Comparison of ENCODE assay signal across 11 cellular contexts in the genomic region with DNA sequence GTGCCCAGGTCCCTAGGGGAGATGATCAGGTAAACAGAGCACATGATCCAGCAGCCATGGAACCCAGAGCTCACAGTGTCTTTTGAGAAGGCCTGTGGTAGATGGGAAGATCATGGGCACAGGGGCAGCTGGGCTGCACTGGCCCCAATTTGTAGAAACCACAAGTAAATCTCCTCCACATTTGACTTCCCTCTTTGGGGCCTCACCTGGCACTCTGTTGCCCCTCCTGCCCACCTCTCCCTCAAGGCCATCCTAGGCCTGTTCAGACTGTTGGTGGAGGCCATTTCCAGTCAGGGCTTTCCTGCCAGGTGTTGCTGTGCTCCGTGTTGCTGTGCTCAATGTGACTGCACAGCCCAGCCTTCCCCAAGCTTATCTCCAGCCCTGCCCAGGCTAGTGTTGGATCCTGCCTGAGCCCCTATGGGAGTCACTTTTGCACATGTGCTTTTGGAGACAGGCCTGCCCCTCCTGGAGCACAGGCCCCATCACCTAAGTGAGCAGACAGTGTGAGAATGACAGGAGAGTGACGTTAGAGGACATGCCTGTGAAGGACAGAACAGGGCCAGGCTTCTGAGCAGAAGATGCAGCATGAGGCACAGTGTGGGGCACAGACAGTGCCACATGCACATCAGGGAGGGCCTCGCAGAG. TPM values are rescaled to one million over a fixed set of nuclear protein-coding genes. Genes with fewer than 3 reads are reported as not detected.
DNase-seq lines count a peak whose midpoint lies in the region; ATAC-seq and TF ChIP-seq lines count a peak whose summit lies in the region.
"Had no signal": no experiment of that assay in that cellular context is flagged by ENCODE, and none has a peak within 500 bp of the region (broad histone marks: within the 10 kb centered on the region; RNA-seq: fewer than 3 reads in every experiment).

No MANE protein-coding gene starts in this region.

- H2BK12ac ChIP-seq in mesenchymal stem cell (ENCODE audit: low read length in 2 of 2) = peak overlapping the region; percentile 76 to 94

- TF ChIP-seq CTCF in ascending aorta (IDR thresholded peaks at IDR 0.05) (no peak), upper lobe of left lung (IDR thresholded peaks at IDR 0.05) (no peak)

- H3K9me3 ChIP-seq in ascending aorta (no peaks in the 10 kb centered on the region), mesenchymal stem cell (ENCODE audit: control insufficient read depth, low read length) (no peaks in the 10 kb centered on the region), upper lobe of left lung (no peaks in the 10 kb centered on the region)
- H3K9me3 ChIP-seq: SK-N-SH had no signal

- peak overlapping the region; percentile 67 for H4K91ac ChIP-seq in mesenchymal stem cell (ENCODE audit: low read length)

- no peak overlapping the region for H3K4me2 ChIP-seq in mesenchymal stem cell (ENCODE audit: low read length, poor library complexity, severe bottlenecking)

- H3K36me3 ChIP-seq in ascending aorta (no peaks in the 10 kb centered on the region), mesenchymal stem cell (ENCODE audit: control insufficient read depth in 1 of 2, insufficient read depth in 2 of 2, low read depth in 1 of 2, low read length in 2 of 2) (peaks cover 7 to 38% of the 10 kb centered on the region in 2 experiments), upper lobe of left lung (peaks cover 0 to 6% (median 2%) of the 10 kb centered on the region in 4 donors)

- peak overlapping the region; percentile 18 to 69 for H3K4ac ChIP-seq in mesenchymal stem cell (ENCODE audit: low read depth in 1 of 2, low read length in 2 of 2)

- no peak overlapping the region for H2BK5ac ChIP-seq in mesenchymal stem cell (ENCODE audit: low read depth, low read length, poor library complexity, severe bottlenecking)

- peak overlapping the region in 1 of 2 experiments; percentile 64 for H3K14ac ChIP-seq in mesenchymal stem cell (ENCODE audit: low read length in 2 of 2)

- H2BK120ac ChIP-seq in mesenchymal stem cell (ENCODE audit: low read depth, low read length) = peak overlapping the region; percentile 44

- peak overlapping the region; percentile 81 to 93 for H3K18ac ChIP-seq in mesenchymal stem cell (ENCODE audit: low read depth in 1 of 2, low read length in 2 of 2)

- H2AK5ac ChIP-seq in mesenchymal stem cell (ENCODE audit: low read length, severe bottlenecking) = no peak overlapping the region

- H3K9ac ChIP-seq in mesenchymal stem cell (ENCODE audit: low read length) = no peak overlapping the region
- H3K9ac ChIP-seq: SK-N-SH had no signal

- H3K23ac ChIP-seq in mesenchymal stem cell (ENCODE audit: low read length in 2 of 2) = no peak overlapping the region

- H2AFZ ChIP-seq in mesenchymal stem cell (ENCODE audit: low read depth, low read length) = no peak overlapping the region

- H3K4me1 Mint-ChIP-seq in activated naive CD8-positive, alpha-beta T cell (ENCODE audit: low read depth) = peaks cover 86% of the 10 kb centered on the region
- H3K4me1 Mint-ChIP-seq in activated naive CD8-positive, alpha-beta T cell treated with anti-CD3 and anti-CD28 coated beads for 36 hours = peaks cover 70% of the 10 kb centered on the region

- H3K27me3 ChIP-seq in ascending aorta (no peaks in the 10 kb centered on the region), mesenchymal stem cell (ENCODE audit: control insufficient read depth in 1 of 2, insufficient read depth in 1 of 2, low read length in 2 of 2) (no peaks in the 10 kb centered on the region), upper lobe of left lung (no peaks in the 10 kb centered on the region)

- no peaks in the 10 kb centered on the region for H3K9me3 Mint-ChIP-seq in activated naive CD8-positive, alpha-beta T cell (ENCODE audit: low read depth)
- H3K9me3 Mint-ChIP-seq in activated naive CD8-positive, alpha-beta T cell treated with anti-CD3 and anti-CD28 coated beads for 36 hours = no peaks in the 10 kb centered on the region

- peak overlapping the region; percentile 52 for H4K8ac ChIP-seq in mesenchymal stem cell (ENCODE audit: low read length)

- no peak for DNase-seq in activated naive CD8-positive, alpha-beta T cell treated with anti-CD3 and anti-CD28 coated beads for 36 hours
- DNase-seq in ascending aorta (ENCODE audit: low spot score in 2 of 2) (no peak), mesenchymal stem cell (no peak), upper lobe of left lung (no peak), epidermal melanocyte (ENCODE audit: insufficient read length, low spot score) (no peak)
- DNase-seq in effector CD8-positive, alpha-beta T cell (lab: John Stamatoyannopoulos, UW) = no peak
- DNase-seq: kidney glomerular epithelial cell, NCI-H510A treated with DMSO at 0.1 percent for 48 hours, SK-N-SH had no signal

- peak overlapping the region; percentile 58 for H3K27ac Mint-ChIP-seq in activated naive CD8-positive, alpha-beta T cell
- H3K27ac Mint-ChIP-seq in activated naive CD8-positive, alpha-beta T cell treated with anti-CD3 and anti-CD28 coated beads for 36 hours = no peak overlapping the region

- H3K27me3 Mint-ChIP-seq in activated naive CD8-positive, alpha-beta T cell = no peaks in the 10 kb centered on the region
- H3K27me3 Mint-ChIP-seq in activated naive CD8-positive, alpha-beta T cell treated with anti-CD3 and anti-CD28 coated beads for 36 hours = no peaks in the 10 kb centered on the region

- H3K4me1 ChIP-seq in ascending aorta = peaks cover 39 to 70% of the 10 kb centered on the region in 2 donors
- H3K4me1 ChIP-seq in mesenchymal stem cell (ENCODE audit: control insufficient read depth, insufficient read depth, low read depth, low read length) = peaks cover 31% of the 10 kb centered on the region
- H3K4me1 ChIP-seq in upper lobe of left lung = peaks cover 70 to 80% (median 79%) of the 10 kb centered on the region in 4 donors

- ATAC-seq in upper lobe of left lung (ENCODE audit: low FRiP score in 2 of 2) (no peak), GM21619 (IDR thresholded peaks at IDR 0.05; ENCODE audit: unreplicated experiment) (no peak)

- H3K4me3 ChIP-seq in ascending aorta = no peak overlapping the region
- no peak overlapping the region for H3K4me3 ChIP-seq in mesenchymal stem cell (ENCODE audit: insufficient read depth in 1 of 2, low read depth in 1 of 2, low read length in 2 of 2)
- no peak overlapping the region for H3K4me3 ChIP-seq in upper lobe of left lung

- H3K79me1 ChIP-seq in mesenchymal stem cell (replicated peaks; ENCODE audit: low read length, poor library complexity, severe bottlenecking) = peaks cover 35% of the 10 kb centered on the region

- TF ChIP-seq EP300 in upper lobe of left lung (IDR thresholded peaks at IDR 0.05) = no peak

- H3K27ac ChIP-seq in ascending aorta = peak overlapping the region; percentile 86 to 92
- no peak overlapping the region for H3K27ac ChIP-seq in mesenchymal stem cell (ENCODE audit: low read length, poor library complexity, severe bottlenecking)
- peak overlapping the region in 3 of 4 donors; percentile 73 to 88 (median 83) for H3K27ac ChIP-seq in upper lobe of left lung

- no peak for TF ChIP-seq POLR2A in upper lobe of left lung (IDR thresholded peaks at IDR 0.05)

- no peaks in the 10 kb centered on the region for H3K36me3 Mint-ChIP-seq in activated naive CD8-positive, alpha-beta T cell
- peaks cover 14% of the 10 kb centered on the region for H3K36me3 Mint-ChIP-seq in activated naive CD8-positive, alpha-beta T cell treated with anti-CD3 and anti-CD28 coated beads for 36 hours

- H2BK15ac ChIP-seq in mesenchymal stem cell (ENCODE audit: low read depth, poor library complexity, severe bottlenecking) = no peak overlapping the region

- H3K4me3 Mint-ChIP-seq in activated naive CD8-positive, alpha-beta T cell = peak overlapping the region; percentile 45
- H3K4me3 Mint-ChIP-seq in activated naive CD8-positive, alpha-beta T cell treated with anti-CD3 and anti-CD28 coated beads for 36 hours = no peak overlapping the region

- intact Hi-C loops in ascending aorta (cut with DNase I) = no loop called here

- WGBS in mesenchymal stem cell = 96% methylated on average over 3 of the region's 3 CpGs
- WGBS in upper lobe of left lung, 2 donors = 76 to 95% methylated on average over 2 to 3 of the region's 3 CpGs

RNA-seq across cellular contexts. Expression of a gene that starts 36.7 kb away (rescaled TPM):
- total RNA-seq in activated naive CD8-positive, alpha-beta T cell treated with anti-CD3 and anti-CD28 coated beads for 36 hours = under 1 TPM; 0.56 to 0.80 TPM
- total RNA-seq in ascending aorta (51.0 TPM), upper lobe of left lung (100 to 1,000 TPM; 191 to 645 (median 348) TPM)
- 19.4 TPM for polyA plus RNA-seq in mesenchymal stem cell (2013, experiment 1 of 2)
- polyA plus RNA-seq in mesenchymal stem cell (2013, experiment 2 of 2) = 19.1 TPM

Comparison
In these comparisons a context has a peak if more than half of its experiments do, and no peak if none do; other contexts are left out.
1. RNA of a gene that starts 36.7 kb away (total RNA-seq): 191 to 645 TPM in upper lobe of left lung and 51.0 TPM in ascending aorta (single experiment); 0.56 to 0.80 TPM in activated naive CD8-positive, alpha-beta T cell treated with anti-CD3 and anti-CD28 coated beads for 36 hours; every median in the first group is over 10 times any median in the second.